ENCODE assay signal across 13 cellular contexts in the genomic region with DNA sequence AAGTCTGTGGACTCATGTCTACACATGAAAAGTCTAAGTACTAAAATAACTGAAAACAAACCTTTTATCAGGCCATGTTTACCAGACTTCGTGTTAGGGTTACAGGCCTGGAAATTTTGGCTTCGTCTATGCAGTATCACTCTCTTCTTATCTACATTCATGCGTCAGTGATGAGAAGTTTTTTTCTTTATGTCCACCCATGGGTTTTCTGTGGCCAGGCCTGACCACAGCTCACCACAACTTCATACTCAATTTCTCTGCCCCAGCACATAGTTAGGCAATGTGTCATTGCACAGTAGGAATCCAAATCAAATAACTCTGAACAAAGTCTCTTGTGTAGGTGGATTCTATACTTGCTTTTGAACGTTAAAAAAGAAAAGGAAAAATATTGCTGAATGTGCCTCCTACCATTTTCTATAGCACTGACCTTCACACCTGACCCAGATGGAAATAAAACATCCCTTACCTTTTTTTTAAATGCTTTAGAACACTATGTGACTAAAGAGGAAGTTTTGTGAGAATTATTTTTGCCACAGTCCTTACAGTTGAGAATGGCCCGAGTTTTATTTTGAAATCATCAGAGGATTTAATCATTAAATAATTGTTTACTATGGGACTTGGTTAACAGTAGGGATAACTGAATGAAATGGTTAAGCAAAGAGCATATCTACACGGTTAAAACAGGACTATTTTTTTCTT.
DNase-seq lines count a peak whose midpoint lies in the region; ATAC-seq and TF ChIP-seq lines count a peak whose summit lies in the region.
"Had no signal": no experiment of that assay in that cellular context is flagged by ENCODE, and none has a peak within 500 bp of the region (broad histone marks: within the 10 kb centered on the region; RNA-seq: fewer than 3 reads in every experiment).

No MANE protein-coding gene starts in this region.

- H3K4me1 ChIP-seq in SJSA1 (replicated peaks): no peaks in the 10 kb centered on the region
- H3K4me1 ChIP-seq in psoas muscle: no peaks in the 10 kb centered on the region
- H3K4me1 ChIP-seq in transverse colon: no peaks in the 10 kb centered on the region
- H3K4me1 ChIP-seq: heart left ventricle had no signal

- WGBS in psoas muscle, 3 donors: 77 to 78% (median 78%) methylated on average over 6 of the region's 6 CpGs
- WGBS in transverse colon (ENCODE audit: low coverage in 1 of 2), 2 donors: 59 to 63% methylated on average over 6 of the region's 6 CpGs

- ATAC-seq in HG02852 (IDR thresholded peaks at IDR 0.05; ENCODE audit: unreplicated experiment) (peak; percentile 54), psoas muscle (no peak)
- ATAC-seq: T-cell had no signal

- in situ Hi-C loops in transverse colon (cut with MboI; ENCODE audit: low pct_ligation_motif_present in 1 of 4, low pct_unique_long_range_greater_than_20kb in 1 of 4, low sequenced_read_pairs in 3 of 4): loop anchor here in 3 of 4 donors (25.0 kb wide), 4 partner anchors 100 to 1100 kb away; no protein-coding TSS in a partner anchor

- TF ChIP-seq POLR2A in transverse colon (IDR thresholded peaks at IDR 0.05): no peak

- no peaks in the 10 kb centered on the region for H3K27me3 ChIP-seq in SJSA1 (replicated peaks)
- no peaks in the 10 kb centered on the region for H3K27me3 ChIP-seq in psoas muscle (ENCODE audit: insufficient read depth in 3 of 3, low read length in 2 of 3)
- H3K27me3 ChIP-seq in transverse colon: no peaks in the 10 kb centered on the region

- no peaks in the 10 kb centered on the region for H3K36me3 ChIP-seq in SJSA1
- H3K36me3 ChIP-seq in psoas muscle (ENCODE audit: insufficient read depth in 1 of 2, low read depth in 1 of 2): no peaks in the 10 kb centered on the region
- no peaks in the 10 kb centered on the region for H3K36me3 ChIP-seq in transverse colon
- H3K36me3 ChIP-seq: heart left ventricle had no signal

- no peak for TF ChIP-seq EP300 in transverse colon (IDR thresholded peaks at IDR 0.05; ENCODE audit: low read depth)

- DNase-seq in SJSA1 (ENCODE audit: low read depth in 1 of 2, low spot score in 2 of 2) (peak; percentile 39 to 40), fibroblast of pulmonary artery (ENCODE audit: low read depth) (peak; percentile 96), skeletal muscle cell (ENCODE audit: low read depth) (peak; percentile 93), mucosa of gallbladder (ENCODE audit: low spot score) (no peak), psoas muscle (no peak), transverse colon (no peak)
- no peak for DNase-seq in activated effector memory CD4-positive, alpha-beta T cell treated with anti-CD3 and anti-CD28 coated beads, Interleukin-2, amount 50 U/mL, for 16 hours
- DNase-seq: cerebellar nuclear complex, heart left ventricle, naive B cell, NCI-H446 treated with DMSO at 0.1 percent for 48 hours, T-cell had no signal

- H3K27ac ChIP-seq in SJSA1 (no peak overlapping the region), psoas muscle (no peak overlapping the region), transverse colon (no peak overlapping the region)
- H3K27ac ChIP-seq: heart left ventricle had no signal

- no peak for TF ChIP-seq CTCF in fibroblast of pulmonary artery (IDR thresholded peaks at IDR 0.05; ENCODE audit: low read length, missing control alignments)
- TF ChIP-seq CTCF in psoas muscle (IDR thresholded peaks at IDR 0.05): no peak
- no peak for TF ChIP-seq CTCF in transverse colon (IDR thresholded peaks at IDR 0.05)

- H3K9me3 ChIP-seq in SJSA1 (replicated peaks) (no peaks in the 10 kb centered on the region), psoas muscle (no peaks in the 10 kb centered on the region), transverse colon (no peaks in the 10 kb centered on the region)
- H3K9me3 ChIP-seq: heart left ventricle had no signal

- H3K4me3 ChIP-seq in SJSA1 (no peak overlapping the region), fibroblast of pulmonary artery (replicated peaks; ENCODE audit: low read depth, low read length) (no peak overlapping the region), skeletal muscle cell (ENCODE audit: low read depth, low read length) (no peak overlapping the region), psoas muscle (no peak overlapping the region), transverse colon (no peak overlapping the region)
- H3K4me3 ChIP-seq: heart left ventricle had no signal

- intact Hi-C loops in psoas muscle (cut with DNase I): no loop called here
- intact Hi-C loops in transverse colon (cut with DNase I; ENCODE audit: low total_unique reads): no loop called here

Comparison
In these comparisons a context has a peak if more than half of its experiments do, and no peak if none do; other contexts are left out.
1. DNase-seq: peak in SJSA1 (2 of 2), fibroblast of pulmonary artery (single experiment) and skeletal muscle cell (single experiment); none in activated effector memory CD4-positive, alpha-beta T cell treated with anti-CD3 and anti-CD28 coated beads, Interleukin-2, amount 50 U/mL, for 16 hours (single experiment), mucosa of gallbladder (single experiment), psoas muscle (0 of 2) and transverse colon (single experiment).